11 cellular contexts compared by ENCODE assay signal in the genomic region with DNA sequence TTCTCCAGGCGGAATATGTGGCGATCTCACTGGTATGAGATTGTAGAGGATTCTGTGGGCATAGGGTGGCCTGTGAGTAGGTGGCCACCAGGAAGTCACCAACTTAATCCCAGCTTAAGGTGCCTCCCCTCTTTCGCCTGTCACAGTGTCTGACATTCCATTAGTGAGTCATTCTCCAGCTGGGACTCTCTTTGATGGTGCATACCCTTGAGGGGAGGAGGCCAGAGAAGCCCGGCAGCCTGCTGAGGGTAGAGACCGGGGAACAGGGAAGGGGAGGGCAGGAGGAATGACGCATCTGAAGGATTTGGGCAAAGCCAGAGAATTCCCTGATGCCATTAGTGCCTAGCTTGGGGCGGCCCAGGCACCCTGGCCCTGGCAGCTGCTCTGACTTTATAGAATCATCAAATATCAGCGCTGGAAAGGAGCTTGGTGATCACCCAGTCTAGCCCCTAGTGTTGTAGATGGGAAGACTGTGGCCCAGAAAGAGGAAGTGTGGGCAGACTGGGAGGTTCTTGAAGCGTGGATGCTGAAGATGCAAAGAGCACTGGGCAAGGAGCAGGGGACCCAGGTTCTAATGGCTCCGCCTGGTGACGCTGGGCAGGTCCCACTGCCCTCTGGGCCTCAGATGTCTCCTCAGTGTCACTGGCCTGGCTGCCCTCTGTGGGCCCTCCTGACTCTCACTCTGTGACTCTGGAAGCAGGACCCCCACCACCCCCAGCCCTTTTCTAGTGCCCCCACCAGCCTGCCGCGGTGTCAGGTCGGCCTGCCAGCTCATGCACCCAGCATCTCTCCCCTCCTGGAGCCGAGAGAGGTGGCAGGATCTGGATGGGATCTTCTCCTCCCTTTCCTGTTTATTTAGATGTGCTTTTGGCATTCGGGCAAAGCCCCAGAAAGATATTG. TPM values are rescaled to one million over a fixed set of nuclear protein-coding genes. Genes with fewer than 3 reads are reported as not detected.
A peak's percentile ranks its signal among the peaks of the same experiment; 100 is the strongest.
DNase-seq lines count a peak whose midpoint lies in the region; ATAC-seq and TF ChIP-seq lines count a peak whose summit lies in the region.
"Had no signal": no experiment of that assay in that cellular context is flagged by ENCODE, and none has a peak within 500 bp of the region (broad histone marks: within the 10 kb centered on the region; RNA-seq: fewer than 3 reads in every experiment).

No MANE protein-coding gene starts in this region.

- no peak for TF ChIP-seq CTCF in coronary artery (IDR thresholded peaks at IDR 0.05)

- no peaks in the 10 kb centered on the region for H3K36me3 Mint-ChIP-seq in memory B cell
- H3K36me3 Mint-ChIP-seq: naive B cell had no signal

- no peak overlapping the region for H3K4me3 Mint-ChIP-seq in memory B cell
- H3K4me3 Mint-ChIP-seq: IgD-negative memory B cell; naive B cell; T-helper 1 cell treated with Interleukin-12 subunit alpha and Interleukin-12 subunit beta and Interleukin-4 antibody, amounts not matched to agents 30 μg/mL and 1 μg/mL, for 36 hours had no signal

- H3K27ac Mint-ChIP-seq in memory B cell = no peak overlapping the region
- H3K27ac Mint-ChIP-seq: IgD-negative memory B cell; T-helper 1 cell treated with Interleukin-12 subunit alpha and Interleukin-12 subunit beta and Interleukin-4 antibody, amounts not matched to agents 30 μg/mL and 1 μg/mL, for 36 hours had no signal

- ATAC-seq in memory B cell (ENCODE audit: low read depth) (peak; percentile 29), GM21515 (IDR thresholded peaks at IDR 0.05; ENCODE audit: unreplicated experiment) (no peak)

- no peaks in the 10 kb centered on the region for H3K9me3 Mint-ChIP-seq in memory B cell
- H3K9me3 Mint-ChIP-seq: IgD-negative memory B cell; naive B cell; T-helper 1 cell treated with Interleukin-12 subunit alpha and Interleukin-12 subunit beta and Interleukin-4 antibody, amounts not matched to agents 30 μg/mL and 1 μg/mL, for 36 hours had no signal

- peaks cover 7% of the 10 kb centered on the region for H3K4me1 Mint-ChIP-seq in memory B cell

- H3K4me3 ChIP-seq in coronary artery = no peak overlapping the region

- H3K27ac ChIP-seq in coronary artery = peak overlapping the region; percentile 49 to 62

- peak; percentile 93 for DNase-seq in A172 (ENCODE audit: low spot score)
- DNase-seq in Kasumi-1 (lab: John Stamatoyannopoulos, UW) = peak; percentile 38 to 42
- DNase-seq in coronary artery (ENCODE audit: low spot score) = no peak
- DNase-seq in memory B cell (ENCODE audit: low spot score in 2 of 2) = no peak
- no peak for DNase-seq in DMS 273 (lab: John Stamatoyannopoulos, UW; ENCODE audit: unreplicated experiment)
- no peak for DNase-seq in middle frontal gyrus (ENCODE audit: extremely low spot score, low spot score)
- no peak for DNase-seq in NCI-H1105 treated with DMSO at 0.1 percent for 48 hours (lab: John Stamatoyannopoulos, UW)
- DNase-seq: naive B cell had no signal

- peaks cover 10% of the 10 kb centered on the region for H3K27me3 Mint-ChIP-seq in memory B cell

RNA-seq across cellular contexts. Expression of a gene that starts 41.4 kb away (rescaled TPM):
- total RNA-seq in A172 (2014; rRNA removed; shearing (Covaris generic)) = 15.8 and 19.1 TPM in 2 replicates

Comparison
In these comparisons a context has a peak if more than half of its experiments do, and no peak if none do; other contexts are left out.
1. DNase-seq: peak in A172 (single experiment) and Kasumi-1 (2 of 2); none in coronary artery (single experiment), memory B cell (0 of 2), DMS 273 (single experiment), middle frontal gyrus (single experiment) and NCI-H1105 treated with DMSO at 0.1 percent for 48 hours (single experiment).